Comparison of ENCODE assay signal across 18 cellular contexts in the genomic region with DNA sequence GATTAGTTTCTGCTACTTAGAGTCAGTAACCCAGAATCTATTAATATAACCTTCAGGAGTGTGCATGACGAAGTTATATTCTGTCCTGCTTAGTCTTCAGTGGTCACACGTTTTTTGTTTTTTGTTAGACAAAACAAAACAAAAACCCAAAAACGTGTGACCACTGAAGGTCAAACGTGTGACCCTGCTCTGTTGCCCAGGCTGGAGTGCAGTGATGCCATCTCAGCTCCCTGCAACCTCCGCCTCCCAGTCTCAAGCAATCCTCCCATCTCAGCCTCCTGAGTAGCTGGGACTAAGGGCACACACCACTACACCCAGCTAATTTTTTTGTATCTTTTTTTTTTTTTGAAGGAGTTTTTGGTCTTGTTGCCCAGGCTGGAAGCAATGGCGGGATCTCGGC.
DNase-seq lines count a peak whose midpoint lies in the region; ATAC-seq, FAIRE-seq and TF ChIP-seq lines count a peak whose summit lies in the region.
"Had no signal": no experiment of that assay in that cellular context is flagged by ENCODE, and none has a peak within 500 bp of the region (broad histone marks: within the 10 kb centered on the region; RNA-seq: fewer than 3 reads in every experiment).

No MANE protein-coding gene starts in this region.

- peak overlapping the region; percentile 14 for H3K4me3 Mint-ChIP-seq in stimulated activated memory B cell treated with anti-CD40 and anti-IgM and Interleukin-4, amounts not matched to agents 10 μg/mL and 1 μg/mL and 100 μg/mL, for 72 hours
- H3K4me3 Mint-ChIP-seq: CD4-positive, alpha-beta memory T cell had no signal

- H3K36me3 Mint-ChIP-seq in stimulated activated memory B cell treated with anti-CD40 and anti-IgM and Interleukin-4, amounts not matched to agents 10 μg/mL and 1 μg/mL and 100 μg/mL, for 72 hours, result no peaks in the 10 kb centered on the region
- H3K36me3 Mint-ChIP-seq in activated naive CD4-positive, alpha-beta T cell treated with anti-CD3 and anti-CD28 coated beads, Interleukin-2, amount 50 U/mL, for 72 hours, result no peaks in the 10 kb centered on the region
- H3K36me3 Mint-ChIP-seq: CD4-positive, alpha-beta memory T cell had no signal

- no peak for ATAC-seq in PC-3
- no peak for ATAC-seq in GM12878
- no peak for ATAC-seq in stimulated activated memory B cell treated with anti-CD40 and anti-IgM and Interleukin-4, amounts not matched to agents 10 μg/mL and 1 μg/mL and 100 μg/mL, for 72 hours
- no peak for ATAC-seq in activated naive CD4-positive, alpha-beta T cell treated with anti-CD3 and anti-CD28 coated beads, Interleukin-2, amount 50 U/mL, for 72 hours
- ATAC-seq in HG03280 (IDR thresholded peaks at IDR 0.05; ENCODE audit: unreplicated experiment), result no peak
- ATAC-seq: SK-N-SH treated with all-trans-retinoic acid at 6 μM for 48 hours had no signal

- POLR2A ChIA-PET in PC-3 (lab: Charles Lee; ENCODE audit: unreplicated experiment), result interaction anchor here (0.6 to 0.7 kb wide), 2 partner anchors 188 to 189 kb away, joined by 3 to 5 read pairs; no protein-coding TSS in a partner anchor
- POLR2A ChIA-PET in GM12878 (lab: Charles Lee), result interaction anchor here (2.6 to 4.0 kb wide), 2 partner anchors 12 to 29 kb away, joined by 6 to 20 read pairs; no protein-coding TSS in a partner anchor

- 42% methylated on average over 7 of the region's 7 CpGs for WGBS in GM12878 (ENCODE audit: insufficient coverage, insufficient replicate concordance, low lambda C conversion rate, missing lambda C conversion rate)

- peaks cover 93% of the 10 kb centered on the region for H3K4me1 ChIP-seq in DOHH2 (ENCODE audit: control insufficient read depth, low read length)
- peaks cover 48% of the 10 kb centered on the region for H3K4me1 ChIP-seq in PC-3 (ENCODE audit: insufficient read depth, low read length)
- H3K4me1 ChIP-seq in GM12878 (ENCODE audit: control insufficient read depth, insufficient read depth, low read length), result peaks cover 77% of the 10 kb centered on the region

- no peak for TF ChIP-seq RAD21 in GM12878 (IDR thresholded peaks at IDR 0.05; ENCODE audit: insufficient read depth, low read depth, low read length)

- H3K36me3 ChIP-seq in DOHH2 (ENCODE audit: control insufficient read depth, low read length), result peaks cover 4% of the 10 kb centered on the region
- no peaks in the 10 kb centered on the region for H3K36me3 ChIP-seq in PC-3 (ENCODE audit: low read depth, low read length)
- no peaks in the 10 kb centered on the region; a peak in 1 of 4 replicates for H3K36me3 ChIP-seq in GM12878 (ENCODE audit: control insufficient read depth in 2 of 2, insufficient read depth in 2 of 2, low read length in 1 of 2)

- H3K4me3 ChIP-seq in DOHH2 (ENCODE audit: low read length), result no peak overlapping the region
- no peak overlapping the region for H3K4me3 ChIP-seq in PC-3 (ENCODE audit: low read length)
- H3K4me3 ChIP-seq in GM12878, result no peak overlapping the region

- CTCF ChIA-PET in PC-3 (lab: Charles Lee), result no interaction called here
- CTCF ChIA-PET in GM12878 (lab: Yijun Ruan, JAX), result interaction anchor here (13.1 to 20.5 kb wide), 2 partner anchors 11 to 12 kb away, joined by 109 to 258 read pairs; no protein-coding TSS in a partner anchor

- peak overlapping the region; percentile 96 for H3K27ac Mint-ChIP-seq in stimulated activated memory B cell treated with anti-CD40 and anti-IgM and Interleukin-4, amounts not matched to agents 10 μg/mL and 1 μg/mL and 100 μg/mL, for 72 hours
- no peak overlapping the region for H3K27ac Mint-ChIP-seq in activated naive CD4-positive, alpha-beta T cell treated with anti-CD3 and anti-CD28 coated beads, Interleukin-2, amount 50 U/mL, for 72 hours
- H3K27ac Mint-ChIP-seq: CD4-positive, alpha-beta memory T cell had no signal

- H3K9me3 ChIP-seq in DOHH2 (ENCODE audit: control insufficient read depth, insufficient read depth, low read length) (peaks cover 5% of the 10 kb centered on the region; the same call in 1 of the 2 replicates), PC-3 (ENCODE audit: low read length) (no peaks in the 10 kb centered on the region), GM12878 (replicated peaks; ENCODE audit: control insufficient read depth, insufficient read depth, low read length) (no peaks in the 10 kb centered on the region; the same call in 1 of the 3 replicates)
- H3K9me3 ChIP-seq: Caco-2 had no signal

- no peak for TF ChIP-seq CTCF in DOHH2 (IDR thresholded peaks at IDR 0.05; ENCODE audit: low read depth, low read length, poor library complexity, severe bottlenecking)
- TF ChIP-seq CTCF in PC-3 (conservative IDR thresholded peaks at IDR 0.05; ENCODE audit: low read depth, low read length), result no peak
- TF ChIP-seq CTCF in GM12878 (IDR thresholded peaks at IDR 0.05 in 2 of 3, conservative IDR thresholded peaks at IDR 0.05 in 1 of 3; ENCODE audit: control insufficient read depth in 2 of 3, extremely low read depth in 1 of 3, insufficient read depth in 1 of 3, low read depth in 3 of 3, low read length in 3 of 3), result no peak

- no peak for TF ChIP-seq POLR2A in GM12878 (IDR thresholded peaks at IDR 0.05; ENCODE audit: low read depth, low read length)

- H3K27ac ChIP-seq in DOHH2 (ENCODE audit: low read depth, low read length) (peak overlapping the region; percentile 97), PC-3 (ENCODE audit: low read length) (peak overlapping the region; percentile 88), GM12878 (ENCODE audit: control insufficient read depth, insufficient read depth) (no peak overlapping the region; the same call in 1 of the 2 replicates)
- H3K27ac ChIP-seq: KMS-11 had no signal

- no TSS peak for BruUV-seq in PC-3 (replicated peaks; lab: Mats Ljungman, UMichigan)
- no TSS peak for BruUV-seq in GM12878 (replicated peaks; lab: Mats Ljungman, UMichigan)

- SMC1A ChIA-PET in GM12878 (lab: Charles Lee; ENCODE audit: uncharacterized antibody, unreplicated experiment), result interaction anchor here (0.7 to 18.6 kb wide), 5 partner anchors 11 to 134 kb away, joined by 3 to 384 read pairs (median 47); no protein-coding TSS in a partner anchor

- H3F3A ChIP-seq in DOHH2 (ENCODE audit: control insufficient read depth, insufficient read depth) (peaks cover 54% of the 10 kb centered on the region), PC-3 (ENCODE audit: low read length, unreplicated experiment) (no peaks in the 10 kb centered on the region)

- peak overlapping the region; percentile 93 for H3K4me2 ChIP-seq in DOHH2 (ENCODE audit: low read length)
- H3K4me2 ChIP-seq in PC-3 (ENCODE audit: low read length), result peak overlapping the region; percentile 61; the same call in 1 of the 2 replicates
- no peak overlapping the region for H3K4me2 ChIP-seq in GM12878 (ENCODE audit: control insufficient read depth, insufficient read depth)
- H3K4me2 ChIP-seq: KMS-11 had no signal

- H4K20me1 ChIP-seq in DOHH2 (ENCODE audit: control insufficient read depth, insufficient read depth, low read depth, low read length) (no peaks in the 10 kb centered on the region), PC-3 (ENCODE audit: low read length) (no peaks in the 10 kb centered on the region), GM12878 (ENCODE audit: control insufficient read depth, insufficient read depth) (no peaks in the 10 kb centered on the region)

- intact Hi-C loops in PC-3 (cut with micrococcal nuclease) (no loop called here), GM12878 (cut with micrococcal nuclease; ENCODE audit: unreplicated experiment) (no loop called here)

- H3K4me1 Mint-ChIP-seq in stimulated activated memory B cell treated with anti-CD40 and anti-IgM and Interleukin-4, amounts not matched to agents 10 μg/mL and 1 μg/mL and 100 μg/mL, for 72 hours, result peaks cover 82% of the 10 kb centered on the region

- H3K9ac ChIP-seq in PC-3 (ENCODE audit: low read length) (no peak overlapping the region), GM12878 (ENCODE audit: control insufficient read depth, insufficient read depth, low read length) (no peak overlapping the region)
- H3K9ac ChIP-seq: KMS-11 had no signal

- no peak for FAIRE-seq in GM12878 (lab: Jason Lieb, UNC)
- FAIRE-seq: G401.6 had no signal

- TF ChIP-seq EP300 in GM12878 (IDR thresholded peaks at IDR 0.05; ENCODE audit: borderline replicate concordance in 1 of 2, control insufficient read depth in 1 of 2, low read depth in 2 of 2, low read length in 2 of 2), result no peak

- H2AFZ ChIP-seq in PC-3 (ENCODE audit: low read length) (no peak overlapping the region), GM12878 (ENCODE audit: control insufficient read depth, low read depth, low read length) (no peak overlapping the region)

- RAD21 ChIA-PET in GM12878 (lab: Charles Lee; ENCODE audit: unreplicated experiment), result interaction anchor here (0.6 to 18.3 kb wide), 6 partner anchors 7 to 349 kb away, joined by 3 to 394 read pairs (median 7); no protein-coding TSS in a partner anchor

- no peaks in the 10 kb centered on the region for H3K9me2 ChIP-seq in DOHH2 (replicated peaks; ENCODE audit: control insufficient read depth, low read length)
- no peaks in the 10 kb centered on the region for H3K9me2 ChIP-seq in PC-3 (replicated peaks; ENCODE audit: low read length)

- DNase-seq in PC-3, result no peak
- DNase-seq in GM12878 (ENCODE audit: low read depth, low spot score), result no peak
- DNase-seq in stimulated activated CD4-positive, alpha-beta T cell treated with anti-CD3 and anti-CD28 coated beads, Interleukin-2, amount 100 ng/mL, for 24 hours, result no peak
- no peak for DNase-seq in activated naive CD4-positive, alpha-beta T cell treated with anti-CD3 and anti-CD28 coated beads, Interleukin-2, amount 50 U/mL, for 72 hours (ENCODE audit: low spot score in 2 of 2)
- DNase-seq: CD4-positive, alpha-beta memory T cell; NCI-H1105; NCI-H2029 treated with DMSO at 0.1 percent for 48 hours; NCI-H345; NCI-H524; NCI-H774; OCI-M1 had no signal

- H3K79me2 ChIP-seq in DOHH2 (ENCODE audit: control insufficient read depth, low read length) (no peaks in the 10 kb centered on the region), PC-3 (ENCODE audit: low read length) (no peaks in the 10 kb centered on the region), GM12878 (ENCODE audit: control insufficient read depth, insufficient read depth, low read length) (no peaks in the 10 kb centered on the region; the same call in 1 of the 2 replicates)

- H3K9me3 Mint-ChIP-seq in stimulated activated memory B cell treated with anti-CD40 and anti-IgM and Interleukin-4, amounts not matched to agents 10 μg/mL and 1 μg/mL and 100 μg/mL, for 72 hours, result no peaks in the 10 kb centered on the region
- H3K9me3 Mint-ChIP-seq in activated naive CD4-positive, alpha-beta T cell treated with anti-CD3 and anti-CD28 coated beads, Interleukin-2, amount 50 U/mL, for 72 hours, result no peaks in the 10 kb centered on the region
- H3K9me3 Mint-ChIP-seq: CD4-positive, alpha-beta memory T cell had no signal

- H3K27me3 Mint-ChIP-seq in stimulated activated memory B cell treated with anti-CD40 and anti-IgM and Interleukin-4, amounts not matched to agents 10 μg/mL and 1 μg/mL and 100 μg/mL, for 72 hours, result no peaks in the 10 kb centered on the region

- in situ Hi-C loops in GM12878 (cut with MboI), result no loop called here

- no peaks in the 10 kb centered on the region for H3K27me3 ChIP-seq in DOHH2 (ENCODE audit: control insufficient read depth, low read length)
- no peaks in the 10 kb centered on the region for H3K27me3 ChIP-seq in PC-3 (ENCODE audit: low read length)
- H3K27me3 ChIP-seq in GM12878 (replicated peaks in 1 of 2; ENCODE audit: control insufficient read depth in 2 of 2, insufficient read depth in 2 of 2, low read length in 1 of 2), result no peaks in the 10 kb centered on the region

TF ChIP-seq in GM12878, 131 proteins besides CTCF, POLR2A, EP300 and RAD21 (continues in another document):
- TF ChIP-seq NR2F1 (conservative IDR thresholded peaks at IDR 0.05), result peak; percentile 70; the same call in 1 of the 2 replicates
